In genomic region chr3:171140246-171140645, GRCh38 we compare ENCODE assay signal across 28 cellular contexts.
"Had no signal": no experiment of that assay in that cellular context is flagged by ENCODE, and none has a peak within 500 bp of the region (broad histone marks: within the 10 kb centered on the region; RNA-seq: fewer than 3 reads in every experiment).

No MANE protein-coding gene starts in this region.

- H3K27ac ChIP-seq: neural progenitor cell, ovary, parathyroid adenoma, psoas muscle, right lobe of liver, sigmoid colon, stomach, thoracic aorta, thyroid gland, tibial nerve, upper lobe of left lung, vagina had no signal

- H3K27me3 Mint-ChIP-seq: progenitor cell of endocrine pancreas; stimulated activated naive B cell treated with anti-CD40 and anti-IgM and Interleukin-4, amounts not matched to agents 10 μg/mL and 1 μg/mL and 100 μg/mL, for 72 hours; stimulated activated naive CD8-positive, alpha-beta T cell treated with anti-CD3 and anti-CD28 coated beads, Interleukin-15, Interleukin-2, amounts not matched to agents 100 ng/mL and 50 ng/mL, for 24 hours had no signal

- H3K4me3 Mint-ChIP-seq: natural killer cell; nephron; neural progenitor cell; stimulated activated naive B cell treated with anti-CD40 and anti-IgM and Interleukin-4, amounts not matched to agents 10 μg/mL and 1 μg/mL and 100 μg/mL, for 72 hours; stimulated activated naive CD8-positive, alpha-beta T cell treated with anti-CD3 and anti-CD28 coated beads, Interleukin-15, Interleukin-2, amounts not matched to agents 100 ng/mL and 50 ng/mL, for 24 hours had no signal

- H3K9me3 ChIP-seq: ovary, psoas muscle, right lobe of liver, sigmoid colon, stomach, thoracic aorta, thyroid gland, tibial nerve, upper lobe of left lung, vagina had no signal

- H3K4me2 ChIP-seq: neural progenitor cell had no signal

- ATAC-seq: natural killer cell; psoas muscle; right cardiac atrium; right lobe of liver; stimulated activated naive B cell treated with anti-CD40 and anti-IgM and Interleukin-4, amounts not matched to agents 10 μg/mL and 1 μg/mL and 100 μg/mL, for 72 hours had no signal

- H2AFZ ChIP-seq: neural progenitor cell, parathyroid adenoma had no signal

- H3K9ac ChIP-seq: neural progenitor cell, parathyroid adenoma had no signal

- FAIRE-seq: small intestine, urothelium cell line had no signal

- H3K9me3 Mint-ChIP-seq: natural killer cell; nephron; neural progenitor cell; stimulated activated naive B cell treated with anti-CD40 and anti-IgM and Interleukin-4, amounts not matched to agents 10 μg/mL and 1 μg/mL and 100 μg/mL, for 72 hours; stimulated activated naive CD8-positive, alpha-beta T cell treated with anti-CD3 and anti-CD28 coated beads, Interleukin-15, Interleukin-2, amounts not matched to agents 100 ng/mL and 50 ng/mL, for 24 hours had no signal

- DNase-seq: natural killer cell; occipital lobe; ovary; psoas muscle; right cardiac atrium; right lobe of liver; sigmoid colon; small intestine; stimulated activated CD4-positive, alpha-beta T cell treated with anti-CD3 and anti-CD28 coated beads, Interleukin-15, amount 100 ng/mL, for 24 hours; stimulated activated CD4-positive, alpha-beta T cell treated with anti-CD3 and anti-CD28 coated beads, Interleukin-2, amount 100 ng/mL, for 24 hours; stimulated activated CD4-positive, alpha-beta T cell treated with anti-CD3 and anti-CD28 coated beads, Interleukin-2, amount 100 ng/mL, for 48 hours; stimulated activated CD4-positive, alpha-beta T cell treated with anti-CD3 and anti-CD28 coated beads, Interleukin-4, amount 100 ng/mL, for 4 hours; stimulated activated CD8-positive, alpha-beta memory T cell treated with anti-CD3 and anti-CD28 coated beads, Interleukin-4, amount 100 ng/mL, for 48 hours; stimulated activated naive B cell treated with anti-CD40 and anti-IgM and Interleukin-4, amounts not matched to agents 10 μg/mL and 1 μg/mL and 100 μg/mL, for 72 hours; stimulated activated naive CD4-positive, alpha-beta T cell treated with Interleukin-2 at 50 U/mL for 16 hours; stomach; thyroid gland; trophoblast cell had no signal

- H3K4me3 ChIP-seq: neural progenitor cell, ovary, psoas muscle, right lobe of liver, sigmoid colon, stomach, thoracic aorta, thyroid gland, tibial nerve, upper lobe of left lung, vagina had no signal

- H3K4me1 ChIP-seq: psoas muscle, sigmoid colon, tibial nerve, upper lobe of left lung, vagina had no signal

- H3K4me1 Mint-ChIP-seq: nephron; neural progenitor cell; stimulated activated naive B cell treated with anti-CD40 and anti-IgM and Interleukin-4, amounts not matched to agents 10 μg/mL and 1 μg/mL and 100 μg/mL, for 72 hours had no signal

- H3K36me3 ChIP-seq: neural progenitor cell, ovary, right lobe of liver, thoracic aorta, thyroid gland, tibial nerve, vagina had no signal

- H3K27me3 ChIP-seq: neural progenitor cell, ovary, right lobe of liver, sigmoid colon, stomach, thyroid gland, tibial nerve, upper lobe of left lung, vagina had no signal

- H3K79me2 ChIP-seq: parathyroid adenoma had no signal

- H3K27ac Mint-ChIP-seq: natural killer cell; nephron; neural progenitor cell; progenitor cell of endocrine pancreas; stimulated activated naive B cell treated with anti-CD40 and anti-IgM and Interleukin-4, amounts not matched to agents 10 μg/mL and 1 μg/mL and 100 μg/mL, for 72 hours; stimulated activated naive CD8-positive, alpha-beta T cell treated with anti-CD3 and anti-CD28 coated beads, Interleukin-15, Interleukin-2, amounts not matched to agents 100 ng/mL and 50 ng/mL, for 24 hours had no signal

- H3K36me3 Mint-ChIP-seq: stimulated activated naive B cell treated with anti-CD40 and anti-IgM and Interleukin-4, amounts not matched to agents 10 μg/mL and 1 μg/mL and 100 μg/mL, for 72 hours had no signal
